In the genomic region with DNA sequence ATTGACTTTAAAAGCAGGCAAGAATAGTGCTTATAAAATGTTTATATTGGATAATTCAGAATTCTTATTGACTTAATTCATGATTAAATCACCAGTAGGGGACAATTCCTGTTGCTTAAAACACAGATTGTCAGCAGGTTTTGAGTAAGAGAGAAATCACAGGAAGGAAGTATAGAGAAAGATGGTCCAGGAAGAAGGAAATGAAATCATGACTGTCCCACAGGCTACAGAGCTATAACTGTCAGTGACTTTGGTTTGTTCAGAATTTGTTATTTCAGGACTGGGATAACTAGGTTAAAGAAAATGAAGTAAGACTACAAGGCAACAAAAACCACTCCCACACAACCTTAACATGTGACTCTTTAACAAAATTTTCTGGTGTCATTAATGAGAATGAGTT, we compare ENCODE assay signal across 18 cellular contexts. TPM values are rescaled to one million over a fixed set of nuclear protein-coding genes. Genes with fewer than 3 reads are reported as not detected.
A peak's percentile ranks its signal among the peaks of the same experiment; 100 is the strongest.
DNase-seq lines count a peak whose midpoint lies in the region; ATAC-seq and TF ChIP-seq lines count a peak whose summit lies in the region.
"Had no signal": no experiment of that assay in that cellular context is flagged by ENCODE, and none has a peak within 500 bp of the region (broad histone marks: within the 10 kb centered on the region; RNA-seq: fewer than 3 reads in every experiment).

No MANE protein-coding gene starts in this region.

- no peak overlapping the region for H3K9ac ChIP-seq in smooth muscle cell (ENCODE audit: low read depth)

- peak overlapping the region; percentile 94 for H2AFZ ChIP-seq in OCI-LY7 (ENCODE audit: low read length)
- H2AFZ ChIP-seq in smooth muscle cell (ENCODE audit: low read depth) = peak overlapping the region; percentile 33

- H3K4me1 ChIP-seq in OCI-LY7 (ENCODE audit: insufficient read depth, low read length, poor library complexity, severe bottlenecking) = peaks cover 21% of the 10 kb centered on the region
- H3K4me1 ChIP-seq in smooth muscle cell (ENCODE audit: low read depth) = peaks cover 3% of the 10 kb centered on the region
- peaks cover 0 to 11% (median 3%) of the 10 kb centered on the region in 4 donors for H3K4me1 ChIP-seq in stomach
- peaks cover 12% of the 10 kb centered on the region for H3K4me1 ChIP-seq in body of pancreas

- H3K27ac Mint-ChIP-seq in endothelial cell (ENCODE audit: unreplicated experiment) = peak overlapping the region; percentile 79

- H3K4me3 ChIP-seq in OCI-LY7 (ENCODE audit: low read depth, low read length, poor library complexity, severe bottlenecking) = no peak overlapping the region
- no peak overlapping the region for H3K4me3 ChIP-seq in smooth muscle cell
- H3K4me3 ChIP-seq in stomach = no peak overlapping the region
- H3K4me3 ChIP-seq in body of pancreas = no peak overlapping the region

- H3K4me3 Mint-ChIP-seq in endothelial cell (ENCODE audit: unreplicated experiment) = no peak overlapping the region

- H3K9me3 Mint-ChIP-seq in endothelial cell (ENCODE audit: unreplicated experiment) = no peaks in the 10 kb centered on the region

- POLR2A ChIA-PET in OCI-LY7 (lab: Charles Lee) = no interaction called here

- H3K27ac ChIP-seq in OCI-LY7 (ENCODE audit: low read depth, low read length, poor library complexity, severe bottlenecking) (no peak overlapping the region), smooth muscle cell (ENCODE audit: low read depth) (no peak overlapping the region), stomach (peak overlapping the region in 1 of 5 donors; percentile 59), body of pancreas (peak overlapping the region in 1 of 4 donors; percentile 61)
- H3K27ac ChIP-seq: 22Rv1, C4-2B had no signal

- TF ChIP-seq POLR2A in stomach (IDR thresholded peaks at IDR 0.05) (no peak), body of pancreas (IDR thresholded peaks at IDR 0.05) (no peak)

- H3K27me3 Mint-ChIP-seq in endothelial cell (ENCODE audit: unreplicated experiment) = peaks cover under 1% of the 10 kb centered on the region

- DNase-seq in DMS53 (lab: John Stamatoyannopoulos, UW) (peak; percentile 19), DMS53 treated with DMSO at 0.1 percent for 48 hours (lab: John Stamatoyannopoulos, UW; ENCODE audit: unreplicated experiment) (no peak), OCI-LY7 (ENCODE audit: low spot score) (peak; percentile 15), endothelial cell (ENCODE audit: low spot score) (no peak), smooth muscle cell (lab: John Stamatoyannopoulos, UW; ENCODE audit: unreplicated experiment) (no peak), stomach (no peak), body of pancreas (no peak)
- no peak for DNase-seq in activated naive CD4-positive, alpha-beta T cell treated with Interleukin-2 at 50 U/mL for 16 hours
- DNase-seq: DMS 273 treated with DMSO at 0.1 percent for 48 hours, KBM-7, NCI-H1048, NCI-H1436 treated with DMSO at 0.1 percent for 48 hours, NCI-H2029 treated with DMSO at 0.1 percent for 48 hours, NCI-H2171 treated with DMSO at 0.1 percent for 48 hours, SHP77 treated with DMSO at 0.1 percent for 48 hours had no signal

- H3K27me3 ChIP-seq in smooth muscle cell (ENCODE audit: low read depth) (no peaks in the 10 kb centered on the region), stomach (no peaks in the 10 kb centered on the region), body of pancreas (no peaks in the 10 kb centered on the region)

- no peak for ATAC-seq in body of pancreas

- no peak for TF ChIP-seq EP300 in stomach (IDR thresholded peaks at IDR 0.05)

- H3K4me2 ChIP-seq in OCI-LY7 (ENCODE audit: low read length) = 0 out of 2 replicates have a peak overlapping the region, but pooled peaks have one; percentile 14
- H3K4me2 ChIP-seq in smooth muscle cell = peak overlapping the region; percentile 15

- intact Hi-C loops in OCI-LY7 (cut with micrococcal nuclease; ENCODE audit: unreplicated experiment) (no loop called here), stomach (cut with DNase I; ENCODE audit: low total_unique reads) (no loop called here), body of pancreas (cut with DNase I) (no loop called here)

- H3K36me3 Mint-ChIP-seq in endothelial cell (ENCODE audit: low read depth, unreplicated experiment) = no peaks in the 10 kb centered on the region

- H4K20me1 ChIP-seq in OCI-LY7 (ENCODE audit: insufficient read depth, low read length) (no peaks in the 10 kb centered on the region), smooth muscle cell (ENCODE audit: low read depth) (no peaks in the 10 kb centered on the region)

- H3K9me3 ChIP-seq in OCI-LY7 (ENCODE audit: low read length) (no peaks in the 10 kb centered on the region), smooth muscle cell (replicated peaks; ENCODE audit: low read depth) (no peaks in the 10 kb centered on the region), stomach (no peaks in the 10 kb centered on the region), body of pancreas (no peaks in the 10 kb centered on the region)

- BruUV-seq in OCI-LY7 (replicated peaks; lab: Mats Ljungman, UMichigan) = no TSS peak

- H3K36me3 ChIP-seq in OCI-LY7 (ENCODE audit: insufficient read depth, low read length) = no peaks in the 10 kb centered on the region
- H3K36me3 ChIP-seq in smooth muscle cell (ENCODE audit: low read depth) = no peaks in the 10 kb centered on the region
- no peaks in the 10 kb centered on the region for H3K36me3 ChIP-seq in stomach
- H3K36me3 ChIP-seq in body of pancreas (replicated peaks in 1 of 2; ENCODE audit: insufficient read depth in 1 of 2, low read depth in 2 of 2) = no peaks in the 10 kb centered on the region

- no peaks in the 10 kb centered on the region for H3F3A ChIP-seq in smooth muscle cell (ENCODE audit: low read depth)

- H3K4me1 Mint-ChIP-seq in endothelial cell (ENCODE audit: unreplicated experiment) = peaks cover 16% of the 10 kb centered on the region

- H3K79me2 ChIP-seq in OCI-LY7 (ENCODE audit: insufficient read depth, low read depth, low read length) (no peaks in the 10 kb centered on the region), smooth muscle cell (ENCODE audit: low read depth) (no peaks in the 10 kb centered on the region)

- CTCF ChIA-PET in OCI-LY7 (lab: Charles Lee; ENCODE audit: unreplicated experiment) = no interaction called here

- TF ChIP-seq CTCF in OCI-LY7 (conservative IDR thresholded peaks at IDR 0.05; ENCODE audit: low read length) (no peak), endothelial cell (IDR thresholded peaks at IDR 0.05; ENCODE audit: unreplicated experiment) (no peak), smooth muscle cell (IDR thresholded peaks at IDR 0.05; ENCODE audit: borderline replicate concordance, insufficient read depth, poor library complexity, severe bottlenecking) (no peak), stomach (IDR thresholded peaks at IDR 0.05) (no peak), body of pancreas (IDR thresholded peaks at IDR 0.05) (no peak)

- no peaks in the 10 kb centered on the region for H3K9me2 ChIP-seq in OCI-LY7 (ENCODE audit: insufficient read depth, low read length)

RNA-seq across cellular contexts. Expression of a gene that starts 6.8 kb away (rescaled TPM):
- not detected in 2 replicates for total RNA-seq in OCI-LY7 (2014; rRNA removed; shearing (Covaris generic))
- total RNA-seq in OCI-LY7 (2022) (not detected in 2 replicates), endothelial cell (ENCODE audit: unreplicated experiment) (not detected), smooth muscle cell (not detected in 2 replicates), stomach (not detected), body of pancreas (not detected)
- polyA plus RNA-seq in smooth muscle cell (not detected in 2 replicates), stomach (not detected)
- polyA plus RNA-seq: H1 had no signal

RNA-seq across cellular contexts. Expression of a gene that starts 8.3 kb away (rescaled TPM):
- 0.82 and 1.4 TPM in 2 replicates for total RNA-seq in OCI-LY7 (2014; rRNA removed; shearing (Covaris generic))
- 1.2 TPM in 2 replicates for total RNA-seq in OCI-LY7 (2022)
- total RNA-seq in endothelial cell (ENCODE audit: unreplicated experiment) = 133 TPM
- 13.4 and 18.9 TPM in 2 replicates for total RNA-seq in smooth muscle cell
- polyA plus RNA-seq in smooth muscle cell = 22.3 and 31.2 TPM in 2 replicates
- 10 to 100 TPM in 4 of 5 donors, 1 to 10 TPM in 1; 2.0 to 32.6 (median 21.5) TPM for total RNA-seq in stomach
- 10 to 100 TPM; 13.5 to 37.9 (median 37.8) TPM for polyA plus RNA-seq in stomach
- total RNA-seq in body of pancreas = 10 to 100 TPM in 1 of 2 donors, 1 to 10 TPM in 1; 6.6 to 11.4 TPM

RNA-seq across cellular contexts. Expression of a gene that starts 22.6 kb away (rescaled TPM):
- total RNA-seq in OCI-LY7 (2014; rRNA removed; shearing (Covaris generic)) = not detected in 2 replicates
- total RNA-seq in OCI-LY7 (2022) (not detected in 2 replicates), endothelial cell (ENCODE audit: unreplicated experiment) (1.9 TPM), smooth muscle cell (139 TPM in 2 replicates), stomach (1 to 10 TPM in 4 of 5 donors, not detected in 1; 2.0 to 6.1 (median 3.8) TPM), body of pancreas (10 to 100 TPM in 1 of 2 donors, 1 to 10 TPM in 1; 3.3 to 10.9 TPM)
- polyA plus RNA-seq in smooth muscle cell (104 and 145 TPM in 2 replicates), stomach (10 to 100 TPM in 1 of 3 donors, 1 to 10 TPM in 1, under 1 TPM in 1; 0.28 to 15.2 (median 3.4) TPM)

Comparison
In these comparisons a context has a peak if more than half of its experiments do, and no peak if none do; other contexts are left out.
1. DNase-seq: peak in DMS53 (single experiment) and OCI-LY7 (single experiment); none in DMS53 treated with DMSO at 0.1 percent for 48 hours (single experiment), endothelial cell (single experiment), smooth muscle cell (single experiment), stomach (single experiment), activated naive CD4-positive, alpha-beta T cell treated with Interleukin-2 at 50 U/mL for 16 hours (single experiment) and body of pancreas (0 of 4).
2. RNA of a gene that starts 22.6 kb away (total RNA-seq): 139 TPM in smooth muscle cell; 3.3 to 10.9 TPM in body of pancreas, 2.0 to 6.1 TPM in stomach, 1.9 TPM in endothelial cell (single experiment) and not detected in OCI-LY7; every median in the first group is over 10 times any median in the second.